1 cellular context compared by ENCODE assay signal in the genomic region with DNA sequence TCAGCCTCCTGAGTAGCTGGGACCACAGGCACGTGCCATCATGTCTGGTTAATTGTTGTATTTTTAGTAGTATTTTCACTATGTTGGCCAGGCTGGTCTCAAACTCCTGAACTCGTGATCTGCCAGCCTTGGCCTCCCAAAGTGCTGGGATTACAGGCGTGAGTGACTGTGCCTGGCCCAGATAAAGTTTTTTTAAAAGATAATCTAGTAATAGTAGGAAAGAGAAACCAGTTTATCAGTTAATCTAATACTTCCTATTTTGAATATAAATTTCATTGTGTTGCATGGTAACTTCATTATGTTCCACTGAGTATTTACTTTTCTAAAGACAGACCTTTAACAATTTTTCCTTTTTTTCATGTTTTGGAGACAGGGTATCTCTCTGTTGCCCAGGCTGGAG.
TF ChIP-seq lines count a peak whose summit lies in the region.

No MANE protein-coding gene starts in this region.

TF ChIP-seq in K562, 482 proteins besides CTCF, POLR2A, EP300 and RAD21:
- no peak for TF ChIP-seq ERF (CRISPR knock-in tag; IDR thresholded peaks at IDR 0.05)
- TF ChIP-seq CCAR2 (IDR thresholded peaks at IDR 0.05; ENCODE audit: low read depth, low read length) = no peak
- TF ChIP-seq CBFA2T3 (IDR thresholded peaks at IDR 0.05) = 0 out of 2 replicates have a peak, but pooled peaks have one; percentile 8
- no peak for TF ChIP-seq ZNF830 (CRISPR knock-in tag; IDR thresholded peaks at IDR 0.05)
- TF ChIP-seq NCOA6 (IDR thresholded peaks at IDR 0.05) = no peak
- TF ChIP-seq HNRNPL (IDR thresholded peaks at IDR 0.05; ENCODE audit: low read depth, low read length) = no peak
- TF ChIP-seq, protein P1, sequence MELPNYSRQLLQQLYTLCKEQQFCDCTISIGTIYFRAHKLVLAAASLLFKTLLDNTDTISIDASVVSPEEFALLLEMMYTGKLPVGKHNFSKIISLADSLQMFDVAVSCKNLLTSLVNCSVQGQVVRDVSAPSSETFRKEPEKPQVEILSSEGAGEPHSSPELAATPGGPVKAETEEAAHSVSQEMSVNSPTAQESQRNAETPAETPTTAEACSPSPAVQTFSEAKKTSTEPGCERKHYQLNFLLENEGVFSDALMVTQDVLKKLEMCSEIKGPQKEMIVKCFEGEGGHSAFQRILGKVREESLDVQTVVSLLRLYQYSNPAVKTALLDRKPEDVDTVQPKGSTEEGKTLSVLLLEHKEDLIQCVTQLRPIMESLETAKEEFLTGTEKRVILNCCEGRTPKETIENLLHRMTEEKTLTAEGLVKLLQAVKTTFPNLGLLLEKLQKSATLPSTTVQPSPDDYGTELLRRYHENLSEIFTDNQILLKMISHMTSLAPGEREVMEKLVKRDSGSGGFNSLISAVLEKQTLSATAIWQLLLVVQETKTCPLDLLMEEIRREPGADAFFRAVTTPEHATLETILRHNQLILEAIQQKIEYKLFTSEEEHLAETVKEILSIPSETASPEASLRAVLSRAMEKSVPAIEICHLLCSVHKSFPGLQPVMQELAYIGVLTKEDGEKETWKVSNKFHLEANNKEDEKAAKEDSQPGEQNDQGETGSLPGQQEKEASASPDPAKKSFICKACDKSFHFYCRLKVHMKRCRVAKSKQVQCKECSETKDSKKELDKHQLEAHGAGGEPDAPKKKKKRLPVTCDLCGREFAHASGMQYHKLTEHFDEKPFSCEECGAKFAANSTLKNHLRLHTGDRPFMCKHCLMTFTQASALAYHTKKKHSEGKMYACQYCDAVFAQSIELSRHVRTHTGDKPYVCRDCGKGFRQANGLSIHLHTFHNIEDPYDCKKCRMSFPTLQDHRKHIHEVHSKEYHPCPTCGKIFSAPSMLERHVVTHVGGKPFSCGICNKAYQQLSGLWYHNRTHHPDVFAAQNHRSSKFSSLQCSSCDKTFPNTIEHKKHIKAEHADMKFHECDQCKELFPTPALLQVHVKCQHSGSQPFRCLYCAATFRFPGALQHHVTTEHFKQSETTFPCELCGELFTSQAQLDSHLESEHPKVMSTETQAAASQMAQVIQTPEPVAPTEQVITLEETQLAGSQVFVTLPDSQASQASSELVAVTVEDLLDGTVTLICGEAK (IDR thresholded peaks at IDR 0.05) = peak; percentile 65
- TF ChIP-seq, protein P1 (CRISPR knock-in tag; IDR thresholded peaks at IDR 0.05) = no peak
- peak; percentile 59 for TF ChIP-seq DACH1 (IDR thresholded peaks at IDR 0.05; ENCODE audit: partially characterized antibody)
- TF ChIP-seq RUNX1 (IDR thresholded peaks at IDR 0.05; ENCODE audit: low read depth) = no peak
- TF ChIP-seq CXXC5 (CRISPR knock-in tag; IDR thresholded peaks at IDR 0.05) = no peak
- no peak for TF ChIP-seq NR3C1 (CRISPR knock-in tag; IDR thresholded peaks at IDR 0.05)
TF ChIP-seq in K562: peak in this region for 3.
